1 cellular context compared by ENCODE assay signal in genomic region chr16:29699324-29700219, GRCh38.
TF ChIP-seq lines count a peak whose summit lies in the region.

No MANE protein-coding gene starts in this region.

TF ChIP-seq in K562, 482 proteins besides CTCF, POLR2A, EP300 and RAD21 (continued from another document):
- TF ChIP-seq AFF1 (IDR thresholded peaks at IDR 0.05; ENCODE audit: low read depth in 1 of 2, partially characterized antibody in 2 of 2) (no peak), MIER1 (IDR thresholded peaks at IDR 0.05; ENCODE audit: low read depth) (no peak), CTBP1 (IDR thresholded peaks at IDR 0.05; ENCODE audit: borderline replicate concordance) (peak; percentile 47; the same call in 1 of the 2 replicates), NR4A1 (CRISPR knock-in tag; IDR thresholded peaks at IDR 0.05) (no peak), NR4A1 (tag; IDR thresholded peaks at IDR 0.05) (0 out of 2 replicates have a peak, but pooled peaks have one; percentile 43), XRCC4 (IDR thresholded peaks at IDR 0.05; ENCODE audit: extremely low read depth, insufficient read depth, insufficient read length) (no peak), MTA2 (IDR thresholded peaks at IDR 0.05; ENCODE audit: low read depth) (no peak), CBFA2T2 (conservative IDR thresholded peaks at IDR 0.05) (no peak), OTX1 (CRISPR knock-in tag; IDR thresholded peaks at IDR 0.05) (0 out of 2 replicates have a peak, but pooled peaks have one; percentile 2), SMARCA5 (IDR thresholded peaks at IDR 0.05) (no peak), ZNF140 (CRISPR knock-in tag; IDR thresholded peaks at IDR 0.05) (no peak), SP1 (CRISPR knock-in tag; IDR thresholded peaks at IDR 0.05) (no peak), HDAC1 (IDR thresholded peaks at IDR 0.05) (peak in 1 of 2 experiments; percentile 19; a peak in 1 of 4 replicates), DPF2 (IDR thresholded peaks at IDR 0.05) (0 out of 2 replicates have a peak, but pooled peaks have one; percentile 40), ARID3B (CRISPR knock-in tag; IDR thresholded peaks at IDR 0.05; ENCODE audit: borderline replicate concordance) (0 out of 2 replicates have a peak, but pooled peaks have one; percentile 38), CTCFL (IDR thresholded peaks at IDR 0.05; ENCODE audit: borderline replicate concordance, insufficient read depth, low read depth, low read length, poor library complexity, severe bottlenecking) (no peak), SPI1 (IDR thresholded peaks at IDR 0.05; ENCODE audit: borderline replicate concordance, low read depth, low read length) (peak; percentile 79; the same call in 1 of the 2 replicates), ZNF589 (CRISPR knock-in tag; IDR thresholded peaks at IDR 0.05; ENCODE audit: low read depth) (no peak), ZNF134 (CRISPR knock-in tag; conservative IDR thresholded peaks at IDR 0.05) (no peak), NRF1 (conservative IDR thresholded peaks at IDR 0.05 in 1 of 2, IDR thresholded peaks at IDR 0.05 in 1 of 2) (peak; percentile 59 to 66), TRIM25 (IDR thresholded peaks at IDR 0.05; ENCODE audit: borderline replicate concordance) (no peak), ZNF609 (CRISPR knock-in tag; IDR thresholded peaks at IDR 0.05; ENCODE audit: borderline replicate concordance) (no peak), CEBPZ (IDR thresholded peaks at IDR 0.05; ENCODE audit: borderline replicate concordance, low read depth, low read length) (no peak), FOXA1 (IDR thresholded peaks at IDR 0.05; ENCODE audit: borderline replicate concordance) (no peak), TBP (optimal IDR thresholded peaks at IDR 0.05; ENCODE audit: low read depth, low read length) (no peak), E2F8 (IDR thresholded peaks at IDR 0.05; ENCODE audit: low read depth, partially characterized antibody) (no peak), ARID1B (IDR thresholded peaks at IDR 0.05) (peak; percentile 53), ATF7 (IDR thresholded peaks at IDR 0.05) (0 out of 2 replicates have a peak, but pooled peaks have one; percentile 5), NEUROD1 (IDR thresholded peaks at IDR 0.05; ENCODE audit: borderline replicate concordance, low read depth, low read length, partially characterized antibody) (no peak), CAMTA2 (CRISPR knock-in tag; conservative IDR thresholded peaks at IDR 0.05) (0 out of 2 replicates have a peak, but pooled peaks have one; percentile 75), ZNF707 (CRISPR knock-in tag; conservative IDR thresholded peaks at IDR 0.05) (no peak), GTF2E2 (tag; IDR thresholded peaks at IDR 0.05) (no peak), RFX1 (IDR thresholded peaks at IDR 0.05) (no peak), ZNF24 (IDR thresholded peaks at IDR 0.05) (no peak), EGR1 (conservative IDR thresholded peaks at IDR 0.05) (peak; percentile 21; the same call in 1 of the 2 replicates)
